ENCODE assay signal across 13 cellular contexts in the genomic region with DNA sequence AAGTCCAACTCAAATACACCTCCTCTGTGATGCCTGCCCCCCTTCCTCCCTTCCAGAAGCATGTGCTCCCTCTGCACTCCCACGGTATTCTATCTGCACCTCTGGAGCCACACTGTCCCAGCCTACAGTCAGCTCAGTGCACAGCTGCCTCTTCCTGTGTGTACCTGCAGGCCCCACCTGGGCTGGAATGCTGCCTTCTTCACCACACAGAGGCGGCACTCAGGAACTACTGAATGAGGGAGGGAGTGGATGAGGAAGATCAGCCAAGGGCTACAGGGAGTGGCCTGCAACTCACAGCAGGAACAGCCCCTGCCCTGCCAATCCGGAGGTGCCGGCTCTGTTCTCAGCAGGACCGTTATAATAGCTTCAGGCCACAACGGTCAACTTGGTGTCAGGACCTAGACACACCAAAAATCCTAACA. TPM values are rescaled to one million over a fixed set of nuclear protein-coding genes. Genes with fewer than 3 reads are reported as not detected.
DNase-seq lines count a peak whose midpoint lies in the region; ATAC-seq, FAIRE-seq and TF ChIP-seq lines count a peak whose summit lies in the region.
"Had no signal": no experiment of that assay in that cellular context is flagged by ENCODE, and none has a peak within 500 bp of the region (broad histone marks: within the 10 kb centered on the region; RNA-seq: fewer than 3 reads in every experiment).

No MANE protein-coding gene starts in this region.

- H3K4me3 ChIP-seq in heart left ventricle: no peak overlapping the region
- H3K4me3 ChIP-seq in pancreas: no peak overlapping the region
- H3K4me3 ChIP-seq in tibial artery: no peak overlapping the region
- H3K4me3 ChIP-seq: smooth muscle cell had no signal

- DNase-seq in HEK293T (ENCODE audit: extremely low spot score): no peak
- peak; percentile 56 for DNase-seq in SW480 (ENCODE audit: low spot score)
- no peak for DNase-seq in heart left ventricle
- DNase-seq in pancreas: peak in 4 of 6 donors; percentile 26 to 53 (median 47)
- DNase-seq in tibial artery: no peak
- DNase-seq in NOMO-1 treated with dmso at 0.1 percent for 144 hours (lab: John Stamatoyannopoulos, UW; ENCODE audit: unreplicated experiment): no peak
- DNase-seq in GM19239 (ENCODE audit: insufficient read length, low spot score): no peak
- DNase-seq in NK-92 (lab: John Stamatoyannopoulos, UW; ENCODE audit: unreplicated experiment): no peak
- DNase-seq: activated T-cell treated with anti-CD3 and anti-CD28 coated beads, Interleukin-2, amount 50 U/mL, for 72 hours; effector CD4-positive, alpha-beta T cell; NCI-H2227 treated with DMSO at 0.1 percent for 48 hours had no signal

- POLR2A ChIA-PET in HEK293T (lab: Yijun Ruan, JAX): interaction anchor here (3.4 kb wide), 1 partner anchor 10 kb away, joined by 10 read pairs; the partner anchor contains the start of gene AFAP1

- ATAC-seq in heart left ventricle: peak in 3 of 4 donors; percentile 49 to 78 (median 58)
- peak; percentile 82 to 94 (median 88) for ATAC-seq in pancreas
- ATAC-seq: activated T-cell treated with anti-CD3 and anti-CD28 coated beads, Interleukin-2, amount 50 U/mL, for 72 hours; stimulated activated effector memory CD8-positive, alpha-beta T cell treated with anti-CD3 and anti-CD28 coated beads, Interleukin-12 subunit alpha, Interleukin-12 subunit beta, amount 100 ng/mL, for 72 hours had no signal

- intact Hi-C loops in heart left ventricle (cut with DNase I) (no loop called here), pancreas (cut with DNase I) (no loop called here), tibial artery (cut with DNase I; ENCODE audit: low total_unique reads) (no loop called here)

- no peaks in the 10 kb centered on the region for H3K36me3 ChIP-seq in heart left ventricle
- no peaks in the 10 kb centered on the region for H3K36me3 ChIP-seq in pancreas
- H3K36me3 ChIP-seq in tibial artery: no peaks in the 10 kb centered on the region

- H3K9me3 ChIP-seq in heart left ventricle: peaks cover 0 to 9% (median 0%) of the 10 kb centered on the region in 12 donors
- no peaks in the 10 kb centered on the region for H3K9me3 ChIP-seq in pancreas
- no peaks in the 10 kb centered on the region for H3K9me3 ChIP-seq in tibial artery

- no peak for TF ChIP-seq POLR2A in heart left ventricle (IDR thresholded peaks at IDR 0.05)

- TF ChIP-seq CTCF in heart left ventricle (IDR thresholded peaks at IDR 0.05): no peak
- TF ChIP-seq CTCF in pancreas (IDR thresholded peaks at IDR 0.05): no peak
- no peak for TF ChIP-seq CTCF in tibial artery (IDR thresholded peaks at IDR 0.05)

- WGBS in heart left ventricle, 4 donors: 22 to 35% (median 25%) methylated on average over 6 of the region's 6 CpGs
- 31 to 37% methylated on average over 6 of the region's 6 CpGs for WGBS in pancreas, 2 donors

- H3K4me1 ChIP-seq in heart left ventricle (peaks cover 0 to 18% (median 9%) of the 10 kb centered on the region in 12 donors), pancreas (no peaks in the 10 kb centered on the region), tibial artery (peaks cover 0 to 33% (median 16%) of the 10 kb centered on the region in 4 donors)

- H3K27ac ChIP-seq in heart left ventricle (peak overlapping the region in 1 of 12 donors; percentile 35), pancreas (peak overlapping the region in 3 of 4 donors; percentile 46 to 57 (median 49)), tibial artery (peak overlapping the region in 1 of 2 donors; percentile 30)

- H3K27me3 ChIP-seq in heart left ventricle (no peaks in the 10 kb centered on the region), pancreas (no peaks in the 10 kb centered on the region), tibial artery (no peaks in the 10 kb centered on the region)

- CTCF ChIA-PET in HEK293T (lab: Yijun Ruan, JAX): interaction anchor here (0.6 to 1.8 kb wide), 6 partner anchors 8 to 125 kb away, joined by 3 to 9 read pairs (median 4); no protein-coding TSS in a partner anchor

- no peak for FAIRE-seq in pancreas (lab: Jason Lieb, UNC)
- no peak for FAIRE-seq in GM19239 (lab: Jason Lieb, UNC)

TF ChIP-seq in HEK293T, 16 proteins besides CTCF, POLR2A, EP300 and RAD21:
- no peak for TF ChIP-seq HDGF (IDR thresholded peaks at IDR 0.05; ENCODE audit: borderline replicate concordance)
- TF ChIP-seq, protein P1, sequence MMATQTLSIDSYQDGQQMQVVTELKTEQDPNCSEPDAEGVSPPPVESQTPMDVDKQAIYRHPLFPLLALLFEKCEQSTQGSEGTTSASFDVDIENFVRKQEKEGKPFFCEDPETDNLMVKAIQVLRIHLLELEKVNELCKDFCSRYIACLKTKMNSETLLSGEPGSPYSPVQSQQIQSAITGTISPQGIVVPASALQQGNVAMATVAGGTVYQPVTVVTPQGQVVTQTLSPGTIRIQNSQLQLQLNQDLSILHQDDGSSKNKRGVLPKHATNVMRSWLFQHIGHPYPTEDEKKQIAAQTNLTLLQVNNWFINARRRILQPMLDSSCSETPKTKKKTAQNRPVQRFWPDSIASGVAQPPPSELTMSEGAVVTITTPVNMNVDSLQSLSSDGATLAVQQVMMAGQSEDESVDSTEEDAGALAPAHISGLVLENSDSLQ (IDR thresholded peaks at IDR 0.05): peak; percentile 51
TF ChIP-seq in HEK293T: peak in this region for 1.

RNA-seq across cellular contexts. Expression of gene AFAP1, which starts 10.1 kb away (rescaled TPM):
- total RNA-seq in heart left ventricle: 10 to 100 TPM in 3 of 9 donors, 1 to 10 TPM in 6; 4.5 to 18.0 (median 7.0) TPM
- 1 to 10 TPM; 2.0 to 4.5 TPM for polyA plus RNA-seq in heart left ventricle
- total RNA-seq in pancreas: 10 to 100 TPM in 2 of 6 donors, 1 to 10 TPM in 4; 4.7 to 15.9 (median 6.9) TPM
- polyA plus RNA-seq in pancreas: 1 to 10 TPM; 3.2 to 4.0 TPM

Comparison
In these comparisons a context has a peak if more than half of its experiments do, and no peak if none do; other contexts are left out.
1. DNase-seq: peak in SW480 (single experiment) and pancreas (4 of 6); none in HEK293T (single experiment), heart left ventricle (0 of 5), tibial artery (0 of 2), NOMO-1 treated with dmso at 0.1 percent for 144 hours (single experiment), GM19239 (single experiment) and NK-92 (single experiment).